ENCODE assay signal across 22 cellular contexts in the genomic region with DNA sequence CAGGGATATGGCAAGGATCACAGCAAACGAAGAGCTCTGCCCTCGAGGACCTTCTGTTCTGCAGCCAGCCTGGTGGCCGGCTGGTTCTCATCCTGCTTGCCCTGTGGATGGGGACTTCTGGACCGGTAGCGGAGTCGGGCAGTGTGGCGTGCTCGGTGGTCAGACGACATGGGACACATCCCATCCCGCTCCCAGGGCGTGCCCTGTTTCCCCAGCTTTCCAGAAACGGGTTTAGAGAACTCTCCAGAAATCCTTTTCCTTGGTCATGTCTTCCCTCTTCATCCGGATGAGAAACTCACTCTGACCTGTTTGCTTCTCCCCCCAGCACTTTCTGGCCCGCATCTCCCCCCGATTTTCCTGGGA.
"Had no signal": no experiment of that assay in that cellular context is flagged by ENCODE, and none has a peak within 500 bp of the region (broad histone marks: within the 10 kb centered on the region; RNA-seq: fewer than 3 reads in every experiment).

No MANE protein-coding gene starts in this region.

- H3K27me3 ChIP-seq: adrenal gland, ascending aorta, brain microvascular endothelial cell, dorsolateral prefrontal cortex, thyroid gland had no signal

- H3K27me3 Mint-ChIP-seq: activated naive CD8-positive, alpha-beta T cell; activated T-cell treated with anti-CD3 and anti-CD28 coated beads, Interleukin-2, amount 50 U/mL, for 24 hours had no signal

- H3K9me3 Mint-ChIP-seq: activated T-cell treated with anti-CD3 and anti-CD28 coated beads, Interleukin-2, amount 50 U/mL, for 24 hours; activated T-helper 2 cell treated with anti-CD3 and anti-CD28 coated beads, Interferon-gamma antibody, Interleukin-2, Interleukin-4, amounts not matched to agents 10 μg/mL and 5 μg/mL and 100 μg/mL, durations not matched to agents 14 hours and 24 hours and 36 hours; WTC11 had no signal

- DNase-seq: activated CD8-positive, alpha-beta memory T cell treated with anti-CD3 and anti-CD28 coated beads, Interleukin-2, amount 50 U/mL, for 4 hours; activated naive CD4-positive, alpha-beta T cell; activated T-cell treated with anti-CD3 and anti-CD28 coated beads, Interleukin-2, amount 50 U/mL, for 24 hours; adrenal gland; brain microvascular endothelial cell; central memory CD4-positive, alpha-beta T cell; mammary epithelial cell; midbrain; occipital lobe; retina; stimulated activated CD4-positive, alpha-beta T cell treated with anti-CD3 and anti-CD28 coated beads, Interleukin-4, amount 100 ng/mL, for 4 hours; stimulated activated naive CD8-positive, alpha-beta T cell treated with anti-CD3 and anti-CD28 coated beads, Interleukin-15, Interleukin-2, amounts not matched to agents 100 U/mL and 50 U/mL, for 24 hours; substantia nigra; T1000; thyroid gland had no signal

- H3K36me3 Mint-ChIP-seq: activated naive CD8-positive, alpha-beta T cell; WTC11 had no signal

- ATAC-seq: left lobe of liver; stimulated activated naive CD8-positive, alpha-beta T cell treated with anti-CD3 and anti-CD28 coated beads, Interleukin-15, Interleukin-2, amounts not matched to agents 100 U/mL and 50 U/mL, for 24 hours had no signal

- H3K27ac Mint-ChIP-seq: activated T-cell treated with anti-CD3 and anti-CD28 coated beads, Interleukin-2, amount 50 U/mL, for 24 hours; activated T-helper 2 cell treated with anti-CD3 and anti-CD28 coated beads, Interferon-gamma antibody, Interleukin-2, Interleukin-4, amounts not matched to agents 10 μg/mL and 5 μg/mL and 100 μg/mL, durations not matched to agents 14 hours and 24 hours and 36 hours had no signal

- H3K36me3 ChIP-seq: adrenal gland, ascending aorta, brain microvascular endothelial cell, thyroid gland had no signal

- H3K27ac ChIP-seq: adrenal gland, ascending aorta, brain microvascular endothelial cell, dorsolateral prefrontal cortex, epithelial cell of prostate, thyroid gland had no signal

- H3K4me1 ChIP-seq: adrenal gland, ascending aorta, thyroid gland had no signal

- H3K4me3 ChIP-seq: adrenal gland, ascending aorta, dorsolateral prefrontal cortex, thyroid gland had no signal

- H3K4me3 Mint-ChIP-seq: activated naive CD8-positive, alpha-beta T cell; activated T-cell treated with anti-CD3 and anti-CD28 coated beads, Interleukin-2, amount 50 U/mL, for 24 hours; WTC11 had no signal

- H3K9me3 ChIP-seq: adrenal gland, ascending aorta, thyroid gland had no signal
